ENCODE assay signal across 1 cellular context in genomic region chr1:46198026-46198826, GRCh38.
TF ChIP-seq lines count a peak whose summit lies in the region.

POMGNT1 (minus strand) TSS chr1:46198434; CDS start chr1:46197821, 613 bp downstream.

TF ChIP-seq in K562, 482 proteins besides CTCF, POLR2A, EP300 and RAD21 (continued from another document and continues in another):
- TF ChIP-seq ETV6 (IDR thresholded peaks at IDR 0.05; ENCODE audit: borderline replicate concordance in 1 of 2, low read depth in 2 of 2, low read length in 1 of 2) (no peak), ETV6 (CRISPR knock-in tag; IDR thresholded peaks at IDR 0.05; ENCODE audit: borderline replicate concordance) (no peak), CREB1 (IDR thresholded peaks at IDR 0.05) (no peak), CREB1 (CRISPR knock-in tag; IDR thresholded peaks at IDR 0.05) (no peak), BCOR (IDR thresholded peaks at IDR 0.05) (no peak; the same call in none of the 2 replicates), GTF2B (IDR thresholded peaks at IDR 0.05; ENCODE audit: extremely low read depth, insufficient read length) (no peak), FOXP4 (CRISPR knock-in tag; IDR thresholded peaks at IDR 0.05; ENCODE audit: borderline replicate concordance) (no peak), TAF1 (IDR thresholded peaks at IDR 0.05; ENCODE audit: control insufficient read depth, extremely low read depth, insufficient read depth, low read length, severe bottlenecking) (peak; percentile 53), HNRNPL (IDR thresholded peaks at IDR 0.05; ENCODE audit: low read depth, low read length) (no peak), GABPB1 (CRISPR knock-in tag; IDR thresholded peaks at IDR 0.05) (peak; percentile 75; the same call in 1 of the 2 replicates), PTTG1 (tag; IDR thresholded peaks at IDR 0.05; ENCODE audit: low read depth) (no peak), FIP1L1 (IDR thresholded peaks at IDR 0.05; ENCODE audit: low read depth, low read length, poor library complexity, severe bottlenecking) (no peak), ATF4 (CRISPR knock-in tag; IDR thresholded peaks at IDR 0.05) (0 out of 2 replicates have a peak, but pooled peaks have one; percentile 31), PHTF2 (CRISPR knock-in tag; IDR thresholded peaks at IDR 0.05) (no peak), RNF219 (CRISPR knock-in tag; IDR thresholded peaks at IDR 0.05) (no peak), SNAPC5 (CRISPR knock-in tag; IDR thresholded peaks at IDR 0.05) (no peak), ZNF354B (CRISPR knock-in tag; IDR thresholded peaks at IDR 0.05) (no peak), TSC22D4 (tag; IDR thresholded peaks at IDR 0.05) (no peak), CBX2 (IDR thresholded peaks at IDR 0.05; ENCODE audit: insufficient read depth, low read length, poor library complexity, severe bottlenecking) (no peak), MAFK (IDR thresholded peaks at IDR 0.05; ENCODE audit: low read length) (no peak), ZEB2 (IDR thresholded peaks at IDR 0.05) (no peak), HMGXB4 (CRISPR knock-in tag; IDR thresholded peaks at IDR 0.05) (no peak), ZBTB34 (CRISPR knock-in tag; IDR thresholded peaks at IDR 0.05) (no peak), CBFA2T3 (IDR thresholded peaks at IDR 0.05) (no peak), THRB (CRISPR knock-in tag; conservative IDR thresholded peaks at IDR 0.05) (no peak), SP1 (CRISPR knock-in tag; IDR thresholded peaks at IDR 0.05) (peak; percentile 42; the same call in 1 of the 2 replicates), ZNF311 (CRISPR knock-in tag; IDR thresholded peaks at IDR 0.05) (no peak), ZBTB7A (IDR thresholded peaks at IDR 0.05; ENCODE audit: borderline replicate concordance, control insufficient read depth, low read depth, low read length) (no peak; the same call in 1 of the 2 replicates), ZNF277 (CRISPR knock-in tag; IDR thresholded peaks at IDR 0.05; ENCODE audit: borderline replicate concordance) (no peak), CTBP1 (IDR thresholded peaks at IDR 0.05; ENCODE audit: borderline replicate concordance) (no peak; the same call in 1 of the 2 replicates), TCF7 (IDR thresholded peaks at IDR 0.05; ENCODE audit: borderline replicate concordance) (0 out of 2 replicates have a peak, but pooled peaks have one; percentile 63), ZNF239 (CRISPR knock-in tag; IDR thresholded peaks at IDR 0.05) (no peak), KDM5B (IDR thresholded peaks at IDR 0.05; ENCODE audit: insufficient replicate concordance, low read depth, low read length) (peak; percentile 91), HINFP (tag; conservative IDR thresholded peaks at IDR 0.05; ENCODE audit: low read depth) (no peak), MTA3 (IDR thresholded peaks at IDR 0.05; ENCODE audit: borderline replicate concordance) (peak; percentile 37; the same call in 1 of the 2 replicates), ZNF253 (CRISPR knock-in tag; conservative IDR thresholded peaks at IDR 0.05) (no peak), ZNF124 (CRISPR knock-in tag; IDR thresholded peaks at IDR 0.05) (no peak), FOXM1 (IDR thresholded peaks at IDR 0.05; ENCODE audit: low read depth) (no peak), FOXM1 (CRISPR knock-in tag; IDR thresholded peaks at IDR 0.05; ENCODE audit: low read depth) (no peak), ZBTB1 (CRISPR knock-in tag; IDR thresholded peaks at IDR 0.05; ENCODE audit: borderline replicate concordance, low read depth) (no peak; the same call in 1 of the 2 replicates), NELFE (IDR thresholded peaks at IDR 0.05; ENCODE audit: insufficient read depth, insufficient read length) (no peak), TAF15 (IDR thresholded peaks at IDR 0.05; ENCODE audit: low read depth, low read length) (no peak), RFX1 (IDR thresholded peaks at IDR 0.05) (no peak), SFPQ (IDR thresholded peaks at IDR 0.05; ENCODE audit: low read depth, low read length) (no peak), ZNF175 (CRISPR knock-in tag; IDR thresholded peaks at IDR 0.05; ENCODE audit: low read depth) (no peak), ETV5 (CRISPR knock-in tag; IDR thresholded peaks at IDR 0.05; ENCODE audit: low read depth) (no peak; the same call in 1 of the 2 replicates), ZNF140 (CRISPR knock-in tag; IDR thresholded peaks at IDR 0.05) (no peak), IRF9 (tag; IDR thresholded peaks at IDR 0.05) (no peak)
